ENCODE assay signal across 28 cellular contexts in genomic region chr5:38906503-38906902, GRCh38.
"Had no signal": no experiment of that assay in that cellular context is flagged by ENCODE, and none has a peak within 500 bp of the region (broad histone marks: within the 10 kb centered on the region; RNA-seq: fewer than 3 reads in every experiment).

No MANE protein-coding gene starts in this region.

- FAIRE-seq: endometrium, islet of Langerhans, keratinocyte had no signal

- H3K27ac ChIP-seq: colonic mucosa, dorsolateral prefrontal cortex, epithelial cell of prostate, gastrocnemius medialis, heart right ventricle, left lung, lower lobe of right lung had no signal

- ATAC-seq: effector memory CD8-positive, alpha-beta T cell; gastrocnemius medialis; heart right ventricle; left cardiac atrium; left lung; left ventricle myocardium superior; mucosa of descending colon; naive thymus-derived CD8-positive, alpha-beta T cell had no signal

- H3K27ac Mint-ChIP-seq: effector memory CD8-positive, alpha-beta T cell; endodermal cell; mesothelial cell of epicardium; naive B cell; naive thymus-derived CD8-positive, alpha-beta T cell had no signal

- H3K4me1 Mint-ChIP-seq: endodermal cell; mesothelial cell of epicardium; naive B cell; naive thymus-derived CD8-positive, alpha-beta T cell had no signal

- DNase-seq: colonic mucosa; dermis blood vessel endothelial cell; dorsolateral prefrontal cortex; effector CD4-positive, alpha-beta T cell; effector memory CD8-positive, alpha-beta T cell; endodermal cell; erythroblast; esophagus squamous epithelium; foreskin fibroblast; foreskin melanocyte; gastrocnemius medialis; glutamatergic neuron; head of caudate nucleus; heart right ventricle; hippocampal formation; left cardiac atrium; left lung; left ventricle myocardium superior; lower lobe of right lung; mesenchymal stem cell; mucosa of descending colon; naive B cell; naive thymus-derived CD8-positive, alpha-beta T cell had no signal

- H3K4me3 ChIP-seq: colonic mucosa, dorsolateral prefrontal cortex, esophagus squamous epithelium, gastrocnemius medialis, heart right ventricle, left lung, lower lobe of right lung, mucosa of descending colon had no signal

- H3K4me3 Mint-ChIP-seq: effector memory CD8-positive, alpha-beta T cell; endodermal cell; mesothelial cell of epicardium; naive B cell; naive thymus-derived CD8-positive, alpha-beta T cell had no signal

- H3K4me1 ChIP-seq: colonic mucosa, gastrocnemius medialis, heart right ventricle, left lung, lower lobe of right lung had no signal

- H3K27me3 ChIP-seq: colonic mucosa, esophagus squamous epithelium, gastrocnemius medialis, heart right ventricle, left lung had no signal

- H3K9me3 ChIP-seq: colonic mucosa, gastrocnemius medialis, lower lobe of right lung, mucosa of descending colon had no signal

- H3K36me3 ChIP-seq: colonic mucosa had no signal
